8 cellular contexts compared by ENCODE assay signal in genomic region chr15:44193651-44194396, GRCh38. TPM values are rescaled to one million over a fixed set of nuclear protein-coding genes. Genes with fewer than 3 reads are reported as not detected.
DNase-seq lines count a peak whose midpoint lies in the region; ATAC-seq and TF ChIP-seq lines count a peak whose summit lies in the region.

No MANE protein-coding gene starts in this region.

- CTCF ChIA-PET in PC-3 (lab: Charles Lee): interaction anchor here (0.9 kb wide), 1 partner anchor 248 kb away, joined by 3 read pairs; no protein-coding TSS in a partner anchor

- no peaks in the 10 kb centered on the region for H4K20me1 ChIP-seq in PC-3 (ENCODE audit: low read length)

- POLR2A ChIA-PET in PC-3 (lab: Charles Lee; ENCODE audit: unreplicated experiment): interaction anchor here (0.6 kb wide), 1 partner anchor 120 kb away, joined by 5 read pairs; no protein-coding TSS in a partner anchor

- no peaks in the 10 kb centered on the region for H3K9me2 ChIP-seq in PC-3 (replicated peaks; ENCODE audit: low read length)

- H3K27ac ChIP-seq in heart left ventricle (peak overlapping the region in 2 of 12 donors; percentile 38 to 60), PC-3 (ENCODE audit: low read length) (peak overlapping the region; percentile 51), mucosa of rectum (ENCODE audit: low read depth in 2 of 2, low read length in 2 of 2) (peak overlapping the region; percentile 47 to 53)

- H3K4me1 ChIP-seq in heart left ventricle: peaks cover 0 to 27% (median 9%) of the 10 kb centered on the region in 12 donors
- peaks cover 20% of the 10 kb centered on the region for H3K4me1 ChIP-seq in PC-3 (ENCODE audit: insufficient read depth, low read length)
- H3K4me1 ChIP-seq in mucosa of rectum (ENCODE audit: control insufficient read depth in 2 of 2, insufficient read depth in 2 of 2, low read length in 2 of 2): peaks cover 2 to 7% of the 10 kb centered on the region in 2 donors

- H3K4me3 ChIP-seq in heart left ventricle (peak overlapping the region; percentile 38 to 86 (median 58)), PC-3 (ENCODE audit: low read length) (peak overlapping the region; percentile 81), mucosa of rectum (ENCODE audit: low read length in 2 of 2) (peak overlapping the region; percentile 78 to 84)

- peaks cover 50% of the 10 kb centered on the region for H3K79me2 ChIP-seq in PC-3 (ENCODE audit: low read length)

- H3F3A ChIP-seq in PC-3 (ENCODE audit: low read length, unreplicated experiment): no peaks in the 10 kb centered on the region

- H3K27me3 ChIP-seq in heart left ventricle (peaks cover 5 to 76% (median 30%) of the 10 kb centered on the region in 9 donors), PC-3 (ENCODE audit: low read length) (no peaks in the 10 kb centered on the region), mucosa of rectum (ENCODE audit: control insufficient read depth in 2 of 2, insufficient read depth in 2 of 2, low read length in 2 of 2) (peaks cover 4 to 8% of the 10 kb centered on the region in 2 donors)

- TSS peak; percentile 53 for BruUV-seq in PC-3 (replicated peaks; lab: Mats Ljungman, UMichigan)

- no peaks in the 10 kb centered on the region for H3K9me3 ChIP-seq in heart left ventricle
- H3K9me3 ChIP-seq in PC-3 (ENCODE audit: low read length): no peaks in the 10 kb centered on the region
- H3K9me3 ChIP-seq in mucosa of rectum (ENCODE audit: control insufficient read depth in 2 of 2, low read length in 2 of 2): no peaks in the 10 kb centered on the region

- TF ChIP-seq POLR2A in heart left ventricle (IDR thresholded peaks at IDR 0.05): no peak

- peak overlapping the region; percentile 55 for H3K9ac ChIP-seq in PC-3 (ENCODE audit: low read length)
- peak overlapping the region; percentile 1 to 5 for H3K9ac ChIP-seq in mucosa of rectum (ENCODE audit: low read depth in 1 of 2, low read length in 2 of 2)

- intact Hi-C loops in heart left ventricle (cut with DNase I) (no loop called here), Right ventricle myocardium superior (cut with DNase I) (loop anchor here (10.0 kb wide), 1 partner anchor 89 kb away; no protein-coding TSS in a partner anchor), PC-3 (cut with micrococcal nuclease) (loop anchor here (2.0 kb wide), 1 partner anchor 91 kb away; no protein-coding TSS in a partner anchor)

- DNase-seq in heart left ventricle (no peak), Right ventricle myocardium superior (no peak), PC-3 (peak; percentile 48), dermis blood vessel endothelial cell (peak; percentile 23), NOMO-1 treated with dmso at 0.1 percent for 144 hours (lab: John Stamatoyannopoulos, UW; ENCODE audit: unreplicated experiment) (no peak), GOT3 (lab: John Stamatoyannopoulos, UW) (no peak)

- ATAC-seq in heart left ventricle: no peak
- no peak for ATAC-seq in Right ventricle myocardium superior (ENCODE audit: poor library complexity)
- peak; percentile 4 for ATAC-seq in PC-3
- ATAC-seq in GM18858 (IDR thresholded peaks at IDR 0.05; ENCODE audit: unreplicated experiment): no peak

- peak overlapping the region; percentile 99 for H2AFZ ChIP-seq in PC-3 (ENCODE audit: low read length)

- 3 to 5% (median 3%) methylated on average over 22 of the region's 22 CpGs for WGBS in heart left ventricle, 4 donors

- peak overlapping the region; percentile 87 for H3K4me2 ChIP-seq in PC-3 (ENCODE audit: low read length)

- H3K36me3 ChIP-seq in heart left ventricle: no peaks in the 10 kb centered on the region
- H3K36me3 ChIP-seq in PC-3 (ENCODE audit: low read depth, low read length): no peaks in the 10 kb centered on the region
- H3K36me3 ChIP-seq in mucosa of rectum (ENCODE audit: control insufficient read depth in 2 of 2, insufficient read depth in 2 of 2, low read length in 2 of 2): no peaks in the 10 kb centered on the region

- TF ChIP-seq CTCF in heart left ventricle (IDR thresholded peaks at IDR 0.05) (no peak), PC-3 (conservative IDR thresholded peaks at IDR 0.05; ENCODE audit: low read depth, low read length) (no peak)

RNA-seq across cellular contexts. Expression of gene FRMD5, which starts 1.2 kb away (rescaled TPM):
- 100 to 1,000 TPM in 1 of 9 donors, 10 to 100 TPM in 8; 35.4 to 110 (median 70.0) TPM for total RNA-seq in heart left ventricle
- 10 to 100 TPM; 12.5 to 13.3 TPM for polyA plus RNA-seq in heart left ventricle
- total RNA-seq in Right ventricle myocardium superior: 44.0 TPM
- 8.7 and 12.2 TPM in 2 replicates for total RNA-seq in PC-3 (2014; rRNA removed)
- 1.5 and 3.4 TPM in 2 replicates for total RNA-seq in dermis blood vessel endothelial cell

Comparison
In these comparisons a context has a peak if more than half of its experiments do, and no peak if none do; other contexts are left out.
1. intact Hi-C loops: an anchor here in Right ventricle myocardium superior (10.0 kb wide) and PC-3 (2.0 kb wide); none called in heart left ventricle.
2. DNase-seq: peak in PC-3 (single experiment) and dermis blood vessel endothelial cell (single experiment); none in heart left ventricle (0 of 5), Right ventricle myocardium superior (single experiment), NOMO-1 treated with dmso at 0.1 percent for 144 hours (single experiment) and GOT3 (single experiment).
3. Peak in every context shown above with its lines, with median percentiles within 50 percentile points of each other: H3K4me3 ChIP-seq.